In genomic region chr2:98374958-98375570, GRCh38 we compare ENCODE assay signal across 15 cellular contexts. TPM values are rescaled to one million over a fixed set of nuclear protein-coding genes. Genes with fewer than 3 reads are reported as not detected.
DNase-seq lines count a peak whose midpoint lies in the region.
"Had no signal": no experiment of that assay in that cellular context is flagged by ENCODE, and none has a peak within 500 bp of the region (broad histone marks: within the 10 kb centered on the region; RNA-seq: fewer than 3 reads in every experiment).

No MANE protein-coding gene starts in this region.

- intact Hi-C loops in head of caudate nucleus (cut with DNase I): no loop called here
- intact Hi-C loops in posterior cingulate gyrus (cut with DNase I): loop anchor here (10.0 kb wide), 1 partner anchor 200 kb away; no protein-coding TSS in a partner anchor

- DNase-seq in NCI-H82 (lab: John Stamatoyannopoulos, UW) (peak; percentile 22), NCI-H82 treated with DMSO at 0.1 percent for 48 hours (lab: John Stamatoyannopoulos, UW; ENCODE audit: unreplicated experiment) (no peak), SK-N-DZ (ENCODE audit: low spot score) (peak; percentile 20), head of caudate nucleus (peak; percentile 25 to 95 (median 77)), posterior cingulate gyrus (peak in 8 of 10 donors; percentile 32 to 93 (median 56)), D341Med (ENCODE audit: low spot score) (no peak)
- DNase-seq in stimulated activated naive CD4-positive, alpha-beta T cell (lab: John Stamatoyannopoulos, UW): no peak
- no peak for DNase-seq in stimulated activated CD4-positive, alpha-beta T cell treated with anti-CD3 and anti-CD28 coated beads, Interleukin-4, amount 100 ng/mL, for 1 hour
- DNase-seq: Calu3, GM23248, NCI-H1694 treated with DMSO at 0.1 percent for 48 hours, NCI-H2227 treated with DMSO at 0.1 percent for 48 hours, NCI-H510A treated with DMSO at 0.1 percent for 48 hours, Peyer's patch had no signal

RNA-seq across cellular contexts. Expression of gene CNGA3, which starts 28.8 kb away (rescaled TPM):
- not detected in 2 replicates for polyA plus RNA-seq in SK-N-DZ (2014; cell fraction: cytosol; rRNA removed)
- polyA plus RNA-seq in SK-N-DZ (2014; cell fraction: nucleus; rRNA removed): not detected in 2 replicates
- polyA plus RNA-seq: K562 had no signal

Comparison
In these comparisons a context has a peak if more than half of its experiments do, and no peak if none do; other contexts are left out.
1. DNase-seq: peak in NCI-H82 (single experiment), SK-N-DZ (single experiment), head of caudate nucleus (42 of 42) and posterior cingulate gyrus (8 of 10); none in NCI-H82 treated with DMSO at 0.1 percent for 48 hours (single experiment), stimulated activated naive CD4-positive, alpha-beta T cell (0 of 6), D341Med (single experiment) and stimulated activated CD4-positive, alpha-beta T cell treated with anti-CD3 and anti-CD28 coated beads, Interleukin-4, amount 100 ng/mL, for 1 hour (single experiment).